Comparison of ENCODE assay signal across 1 cellular context in the genomic region with DNA sequence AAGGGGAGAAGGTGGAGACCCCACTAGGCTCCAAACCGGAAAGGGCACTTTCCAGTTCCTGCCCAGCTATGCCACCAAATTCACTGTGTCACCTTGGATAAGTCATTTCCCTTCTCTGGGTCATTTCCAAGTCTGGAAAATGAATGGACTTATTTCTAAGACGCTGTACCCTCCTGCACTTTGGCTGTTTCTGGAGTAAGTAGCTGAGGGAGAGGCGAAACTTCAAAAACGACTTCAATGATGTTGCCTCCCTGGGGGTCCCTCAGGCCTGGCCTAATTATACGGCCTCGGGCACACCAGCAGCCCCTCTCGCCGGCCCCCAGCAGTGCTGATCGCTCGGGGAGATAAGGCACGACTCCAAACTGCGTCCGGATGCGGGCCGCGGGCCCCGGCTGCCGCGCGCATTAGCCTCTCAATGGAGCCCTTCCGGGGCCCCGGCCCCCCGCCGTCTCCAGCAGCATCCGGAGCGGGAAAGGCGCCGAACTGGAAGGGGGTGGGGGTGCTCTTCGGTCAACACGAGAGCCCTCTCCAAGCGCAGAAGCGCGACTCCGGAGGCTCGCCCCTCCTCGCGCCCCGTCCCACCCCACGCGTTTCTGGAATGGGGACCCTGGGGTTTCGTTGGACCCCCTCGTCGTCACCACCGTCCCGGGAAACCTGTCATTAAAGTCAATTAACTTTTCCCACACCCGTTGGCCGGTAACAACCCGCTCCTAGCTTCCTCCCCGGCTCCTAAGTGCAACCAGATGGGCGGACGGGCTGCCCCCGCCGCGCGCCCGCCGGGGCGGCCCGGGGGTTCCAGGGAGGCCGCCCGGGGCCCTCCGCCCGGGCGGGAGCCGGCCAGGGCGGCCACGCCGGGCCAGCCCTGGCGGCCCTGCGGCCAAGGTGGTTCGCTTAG.
TF ChIP-seq lines count a peak whose summit lies in the region.

No MANE protein-coding gene starts in this region.

TF ChIP-seq in HepG2, 621 proteins besides CTCF, POLR2A, EP300 and RAD21 (continued from another document and continues in another):
- peak; percentile 61; the same call in 1 of the 2 replicates for TF ChIP-seq KDM5B (CRISPR knock-in tag; IDR thresholded peaks at IDR 0.05; ENCODE audit: borderline replicate concordance)
- TF ChIP-seq ZFP82 (CRISPR knock-in tag; IDR thresholded peaks at IDR 0.05; ENCODE audit: borderline replicate concordance) = no peak; the same call in 1 of the 2 replicates
- TF ChIP-seq, protein P1, sequence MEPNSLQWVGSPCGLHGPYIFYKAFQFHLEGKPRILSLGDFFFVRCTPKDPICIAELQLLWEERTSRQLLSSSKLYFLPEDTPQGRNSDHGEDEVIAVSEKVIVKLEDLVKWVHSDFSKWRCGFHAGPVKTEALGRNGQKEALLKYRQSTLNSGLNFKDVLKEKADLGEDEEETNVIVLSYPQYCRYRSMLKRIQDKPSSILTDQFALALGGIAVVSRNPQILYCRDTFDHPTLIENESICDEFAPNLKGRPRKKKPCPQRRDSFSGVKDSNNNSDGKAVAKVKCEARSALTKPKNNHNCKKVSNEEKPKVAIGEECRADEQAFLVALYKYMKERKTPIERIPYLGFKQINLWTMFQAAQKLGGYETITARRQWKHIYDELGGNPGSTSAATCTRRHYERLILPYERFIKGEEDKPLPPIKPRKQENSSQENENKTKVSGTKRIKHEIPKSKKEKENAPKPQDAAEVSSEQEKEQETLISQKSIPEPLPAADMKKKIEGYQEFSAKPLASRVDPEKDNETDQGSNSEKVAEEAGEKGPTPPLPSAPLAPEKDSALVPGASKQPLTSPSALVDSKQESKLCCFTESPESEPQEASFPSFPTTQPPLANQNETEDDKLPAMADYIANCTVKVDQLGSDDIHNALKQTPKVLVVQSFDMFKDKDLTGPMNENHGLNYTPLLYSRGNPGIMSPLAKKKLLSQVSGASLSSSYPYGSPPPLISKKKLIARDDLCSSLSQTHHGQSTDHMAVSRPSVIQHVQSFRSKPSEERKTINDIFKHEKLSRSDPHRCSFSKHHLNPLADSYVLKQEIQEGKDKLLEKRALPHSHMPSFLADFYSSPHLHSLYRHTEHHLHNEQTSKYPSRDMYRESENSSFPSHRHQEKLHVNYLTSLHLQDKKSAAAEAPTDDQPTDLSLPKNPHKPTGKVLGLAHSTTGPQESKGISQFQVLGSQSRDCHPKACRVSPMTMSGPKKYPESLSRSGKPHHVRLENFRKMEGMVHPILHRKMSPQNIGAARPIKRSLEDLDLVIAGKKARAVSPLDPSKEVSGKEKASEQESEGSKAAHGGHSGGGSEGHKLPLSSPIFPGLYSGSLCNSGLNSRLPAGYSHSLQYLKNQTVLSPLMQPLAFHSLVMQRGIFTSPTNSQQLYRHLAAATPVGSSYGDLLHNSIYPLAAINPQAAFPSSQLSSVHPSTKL (CRISPR knock-in tag; IDR thresholded peaks at IDR 0.05) = peak; percentile 51; the same call in 1 of the 2 replicates
- no peak for TF ChIP-seq LCORL (IDR thresholded peaks at IDR 0.05)
- peak; percentile 83 for TF ChIP-seq LCORL (CRISPR knock-in tag; IDR thresholded peaks at IDR 0.05)
- no peak for TF ChIP-seq KLF9 (CRISPR knock-in tag; IDR thresholded peaks at IDR 0.05; ENCODE audit: low read depth)
- TF ChIP-seq ELF3 (CRISPR knock-in tag; IDR thresholded peaks at IDR 0.05) = no peak
- TF ChIP-seq, protein P2, sequence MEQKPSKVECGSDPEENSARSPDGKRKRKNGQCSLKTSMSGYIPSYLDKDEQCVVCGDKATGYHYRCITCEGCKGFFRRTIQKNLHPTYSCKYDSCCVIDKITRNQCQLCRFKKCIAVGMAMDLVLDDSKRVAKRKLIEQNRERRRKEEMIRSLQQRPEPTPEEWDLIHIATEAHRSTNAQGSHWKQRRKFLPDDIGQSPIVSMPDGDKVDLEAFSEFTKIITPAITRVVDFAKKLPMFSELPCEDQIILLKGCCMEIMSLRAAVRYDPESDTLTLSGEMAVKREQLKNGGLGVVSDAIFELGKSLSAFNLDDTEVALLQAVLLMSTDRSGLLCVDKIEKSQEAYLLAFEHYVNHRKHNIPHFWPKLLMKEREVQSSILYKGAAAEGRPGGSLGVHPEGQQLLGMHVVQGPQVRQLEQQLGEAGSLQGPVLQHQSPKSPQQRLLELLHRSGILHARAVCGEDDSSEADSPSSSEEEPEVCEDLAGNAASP (CRISPR knock-in tag; IDR thresholded peaks at IDR 0.05; ENCODE audit: borderline replicate concordance) = 0 out of 2 replicates have a peak, but pooled peaks have one; percentile 48
- TF ChIP-seq, protein P3, sequence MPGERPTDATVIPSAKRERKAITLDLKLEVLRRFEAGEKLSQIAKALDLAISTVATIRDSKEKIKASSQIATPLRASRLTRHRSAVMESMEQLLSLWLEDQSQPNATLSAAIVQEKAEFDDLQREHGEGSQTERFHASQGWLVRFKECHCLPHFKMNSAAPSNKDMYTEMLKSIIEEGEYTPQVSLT (CRISPR knock-in tag; IDR thresholded peaks at IDR 0.05; ENCODE audit: borderline replicate concordance, low read depth) = no peak
- TF ChIP-seq ZBTB7B (CRISPR knock-in tag; IDR thresholded peaks at IDR 0.05) = peak; percentile 85
- TF ChIP-seq ZNF326 (CRISPR knock-in tag; IDR thresholded peaks at IDR 0.05; ENCODE audit: borderline replicate concordance) = no peak
- TF ChIP-seq ZNF569 (CRISPR knock-in tag; IDR thresholded peaks at IDR 0.05; ENCODE audit: borderline replicate concordance) = no peak
- 0 out of 2 replicates have a peak, but pooled peaks have one; percentile 35 for TF ChIP-seq SALL2 (CRISPR knock-in tag; IDR thresholded peaks at IDR 0.05)
- no peak for TF ChIP-seq FLYWCH1 (CRISPR knock-in tag; IDR thresholded peaks at IDR 0.05)
- TF ChIP-seq, protein P4, sequence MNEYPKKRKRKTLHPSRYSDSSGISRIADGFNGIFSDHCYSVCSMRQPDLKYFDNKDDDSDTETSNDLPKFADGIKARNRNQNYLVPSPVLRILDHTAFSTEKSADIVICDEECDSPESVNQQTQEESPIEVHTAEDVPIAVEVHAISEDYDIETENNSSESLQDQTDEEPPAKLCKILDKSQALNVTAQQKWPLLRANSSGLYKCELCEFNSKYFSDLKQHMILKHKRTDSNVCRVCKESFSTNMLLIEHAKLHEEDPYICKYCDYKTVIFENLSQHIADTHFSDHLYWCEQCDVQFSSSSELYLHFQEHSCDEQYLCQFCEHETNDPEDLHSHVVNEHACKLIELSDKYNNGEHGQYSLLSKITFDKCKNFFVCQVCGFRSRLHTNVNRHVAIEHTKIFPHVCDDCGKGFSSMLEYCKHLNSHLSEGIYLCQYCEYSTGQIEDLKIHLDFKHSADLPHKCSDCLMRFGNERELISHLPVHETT (CRISPR knock-in tag; conservative IDR thresholded peaks at IDR 0.05) = peak; percentile 51
- no peak for TF ChIP-seq ZNF20 (CRISPR knock-in tag; IDR thresholded peaks at IDR 0.05)
- no peak for TF ChIP-seq EED (CRISPR knock-in tag; IDR thresholded peaks at IDR 0.05)
- TF ChIP-seq ZNF878 (CRISPR knock-in tag; IDR thresholded peaks at IDR 0.05) = no peak
- TF ChIP-seq, protein P5, sequence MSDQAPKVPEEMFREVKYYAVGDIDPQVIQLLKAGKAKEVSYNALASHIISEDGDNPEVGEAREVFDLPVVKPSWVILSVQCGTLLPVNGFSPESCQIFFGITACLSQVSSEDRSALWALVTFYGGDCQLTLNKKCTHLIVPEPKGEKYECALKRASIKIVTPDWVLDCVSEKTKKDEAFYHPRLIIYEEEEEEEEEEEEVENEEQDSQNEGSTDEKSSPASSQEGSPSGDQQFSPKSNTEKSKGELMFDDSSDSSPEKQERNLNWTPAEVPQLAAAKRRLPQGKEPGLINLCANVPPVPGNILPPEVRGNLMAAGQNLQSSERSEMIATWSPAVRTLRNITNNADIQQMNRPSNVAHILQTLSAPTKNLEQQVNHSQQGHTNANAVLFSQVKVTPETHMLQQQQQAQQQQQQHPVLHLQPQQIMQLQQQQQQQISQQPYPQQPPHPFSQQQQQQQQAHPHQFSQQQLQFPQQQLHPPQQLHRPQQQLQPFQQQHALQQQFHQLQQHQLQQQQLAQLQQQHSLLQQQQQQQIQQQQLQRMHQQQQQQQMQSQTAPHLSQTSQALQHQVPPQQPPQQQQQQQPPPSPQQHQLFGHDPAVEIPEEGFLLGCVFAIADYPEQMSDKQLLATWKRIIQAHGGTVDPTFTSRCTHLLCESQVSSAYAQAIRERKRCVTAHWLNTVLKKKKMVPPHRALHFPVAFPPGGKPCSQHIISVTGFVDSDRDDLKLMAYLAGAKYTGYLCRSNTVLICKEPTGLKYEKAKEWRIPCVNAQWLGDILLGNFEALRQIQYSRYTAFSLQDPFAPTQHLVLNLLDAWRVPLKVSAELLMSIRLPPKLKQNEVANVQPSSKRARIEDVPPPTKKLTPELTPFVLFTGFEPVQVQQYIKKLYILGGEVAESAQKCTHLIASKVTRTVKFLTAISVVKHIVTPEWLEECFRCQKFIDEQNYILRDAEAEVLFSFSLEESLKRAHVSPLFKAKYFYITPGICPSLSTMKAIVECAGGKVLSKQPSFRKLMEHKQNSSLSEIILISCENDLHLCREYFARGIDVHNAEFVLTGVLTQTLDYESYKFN (CRISPR knock-in tag; conservative IDR thresholded peaks at IDR 0.05) = peak; percentile 44; the same call in 1 of the 2 replicates
- peak; percentile 35; the same call in 1 of the 2 replicates for TF ChIP-seq SAP130 (CRISPR knock-in tag; IDR thresholded peaks at IDR 0.05; ENCODE audit: low read depth)
- peak; percentile 44 for TF ChIP-seq YY1 (IDR thresholded peaks at IDR 0.05; ENCODE audit: insufficient read depth, insufficient replicate concordance, low read depth, low read length)
- peak; percentile 75; the same call in 1 of the 2 replicates for TF ChIP-seq ZNF33A (CRISPR knock-in tag; IDR thresholded peaks at IDR 0.05; ENCODE audit: borderline replicate concordance)
- no peak for TF ChIP-seq TAF15 (IDR thresholded peaks at IDR 0.05; ENCODE audit: low read depth, low read length, poor library complexity, severe bottlenecking)
- TF ChIP-seq TCF7L2 (IDR thresholded peaks at IDR 0.05; ENCODE audit: low read depth, low read length) = no peak
- TF ChIP-seq ASH2L (IDR thresholded peaks at IDR 0.05; ENCODE audit: insufficient read length, low read depth, low read length) = peak; percentile 23
- no peak; the same call in 1 of the 2 replicates for TF ChIP-seq ZNF546 (CRISPR knock-in tag; conservative IDR thresholded peaks at IDR 0.05)
- TF ChIP-seq HDAC2 (CRISPR knock-in tag; IDR thresholded peaks at IDR 0.05) = peak; percentile 45; the same call in 1 of the 2 replicates
- TF ChIP-seq, protein P6, sequence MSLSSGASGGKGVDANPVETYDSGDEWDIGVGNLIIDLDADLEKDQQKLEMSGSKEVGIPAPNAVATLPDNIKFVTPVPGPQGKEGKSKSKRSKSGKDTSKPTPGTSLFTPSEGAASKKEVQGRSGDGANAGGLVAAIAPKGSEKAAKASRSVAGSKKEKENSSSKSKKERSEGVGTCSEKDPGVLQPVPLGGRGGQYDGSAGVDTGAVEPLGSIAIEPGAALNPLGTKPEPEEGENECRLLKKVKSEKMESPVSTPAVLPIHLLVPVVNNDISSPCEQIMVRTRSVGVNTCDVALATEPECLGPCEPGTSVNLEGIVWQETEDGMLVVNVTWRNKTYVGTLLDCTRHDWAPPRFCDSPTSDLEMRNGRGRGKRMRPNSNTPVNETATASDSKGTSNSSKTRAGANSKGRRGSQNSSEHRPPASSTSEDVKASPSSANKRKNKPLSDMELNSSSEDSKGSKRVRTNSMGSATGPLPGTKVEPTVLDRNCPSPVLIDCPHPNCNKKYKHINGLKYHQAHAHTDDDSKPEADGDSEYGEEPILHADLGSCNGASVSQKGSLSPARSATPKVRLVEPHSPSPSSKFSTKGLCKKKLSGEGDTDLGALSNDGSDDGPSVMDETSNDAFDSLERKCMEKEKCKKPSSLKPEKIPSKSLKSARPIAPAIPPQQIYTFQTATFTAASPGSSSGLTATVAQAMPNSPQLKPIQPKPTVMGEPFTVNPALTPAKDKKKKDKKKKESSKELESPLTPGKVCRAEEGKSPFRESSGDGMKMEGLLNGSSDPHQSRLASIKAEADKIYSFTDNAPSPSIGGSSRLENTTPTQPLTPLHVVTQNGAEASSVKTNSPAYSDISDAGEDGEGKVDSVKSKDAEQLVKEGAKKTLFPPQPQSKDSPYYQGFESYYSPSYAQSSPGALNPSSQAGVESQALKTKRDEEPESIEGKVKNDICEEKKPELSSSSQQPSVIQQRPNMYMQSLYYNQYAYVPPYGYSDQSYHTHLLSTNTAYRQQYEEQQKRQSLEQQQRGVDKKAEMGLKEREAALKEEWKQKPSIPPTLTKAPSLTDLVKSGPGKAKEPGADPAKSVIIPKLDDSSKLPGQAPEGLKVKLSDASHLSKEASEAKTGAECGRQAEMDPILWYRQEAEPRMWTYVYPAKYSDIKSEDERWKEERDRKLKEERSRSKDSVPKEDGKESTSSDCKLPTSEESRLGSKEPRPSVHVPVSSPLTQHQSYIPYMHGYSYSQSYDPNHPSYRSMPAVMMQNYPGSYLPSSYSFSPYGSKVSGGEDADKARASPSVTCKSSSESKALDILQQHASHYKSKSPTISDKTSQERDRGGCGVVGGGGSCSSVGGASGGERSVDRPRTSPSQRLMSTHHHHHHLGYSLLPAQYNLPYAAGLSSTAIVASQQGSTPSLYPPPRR (CRISPR knock-in tag; IDR thresholded peaks at IDR 0.05; ENCODE audit: borderline replicate concordance) = no peak; the same call in 1 of the 2 replicates
- no peak for TF ChIP-seq MAFF (IDR thresholded peaks at IDR 0.05; ENCODE audit: low read depth, low read length)
- no peak for TF ChIP-seq RFX5 (IDR thresholded peaks at IDR 0.05; ENCODE audit: low read depth, low read length)
- no peak for TF ChIP-seq TBL1XR1 (IDR thresholded peaks at IDR 0.05; ENCODE audit: borderline replicate concordance, low read length, partially characterized antibody)
- peak; percentile 52; the same call in 1 of the 2 replicates for TF ChIP-seq ZNF317 (CRISPR knock-in tag; IDR thresholded peaks at IDR 0.05)
- no peak for TF ChIP-seq POLR2AphosphoS2 (IDR thresholded peaks at IDR 0.05; ENCODE audit: low read depth, low read length)
